ENCODE assay signal across 11 cellular contexts in the genomic region with DNA sequence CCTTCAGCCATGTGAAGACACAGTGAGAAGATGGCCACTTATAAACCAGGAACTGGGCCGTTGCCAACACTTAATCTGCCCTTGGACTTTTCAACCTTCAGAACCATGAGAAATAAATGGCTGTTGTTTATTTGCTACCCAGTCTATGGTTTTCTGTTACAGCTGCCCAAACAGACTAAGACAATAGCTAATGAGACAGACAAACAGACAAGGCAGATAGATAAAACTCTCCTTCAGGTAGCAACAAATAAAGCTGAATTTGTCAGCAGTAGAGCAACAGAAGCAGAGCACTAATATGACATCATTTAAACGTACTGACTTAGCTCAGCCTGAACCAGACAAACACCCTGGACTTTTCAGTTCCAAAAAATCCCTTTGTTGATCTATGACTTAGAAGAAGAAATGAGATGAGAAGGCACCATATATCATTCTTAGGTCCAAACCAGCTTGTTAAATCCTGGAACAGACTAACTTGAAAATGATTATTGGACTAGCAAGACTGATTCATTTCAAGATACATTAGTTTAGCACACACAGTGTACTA.
A peak's percentile ranks its signal among the peaks of the same experiment; 100 is the strongest.
DNase-seq lines count a peak whose midpoint lies in the region; ATAC-seq and TF ChIP-seq lines count a peak whose summit lies in the region.
"Had no signal": no experiment of that assay in that cellular context is flagged by ENCODE, and none has a peak within 500 bp of the region (broad histone marks: within the 10 kb centered on the region; RNA-seq: fewer than 3 reads in every experiment).

No MANE protein-coding gene starts in this region.

- peak overlapping the region; percentile 33 for H3K27ac ChIP-seq in 22Rv1
- H3K27ac ChIP-seq: left ventricle myocardium inferior, prostate gland had no signal

- no peak overlapping the region for H3K4me3 ChIP-seq in choroid plexus epithelial cell (ENCODE audit: low read depth, low read length)
- H3K4me3 ChIP-seq: left ventricle myocardium inferior, prostate gland had no signal

- ATAC-seq in GM18511 (IDR thresholded peaks at IDR 0.05; ENCODE audit: unreplicated experiment), result peak; percentile 38
- ATAC-seq in GM18861 (IDR thresholded peaks at IDR 0.05; ENCODE audit: unreplicated experiment), result no peak

- DNase-seq in NCI-H2029 treated with DMSO at 0.1 percent for 48 hours (lab: John Stamatoyannopoulos, UW) (peak; percentile 95), choroid plexus epithelial cell (ENCODE audit: low read depth) (peak; percentile 18), OCI-M1 (lab: John Stamatoyannopoulos, UW) (no peak), C1 segment of cervical spinal cord (lab: John Stamatoyannopoulos, UW) (no peak), dedifferentiated amniotic fluid mesenchymal stem cell (ENCODE audit: extremely low spot score) (no peak)
- DNase-seq: activated CD4-positive, alpha-beta T cell treated with anti-CD3 and anti-CD28 coated beads for 4 hours; left ventricle myocardium inferior had no signal

- TF ChIP-seq CTCF in 22Rv1 (IDR thresholded peaks at IDR 0.05) (no peak), choroid plexus epithelial cell (conservative IDR thresholded peaks at IDR 0.05; ENCODE audit: low read depth, low read length) (no peak)

Comparison
In these comparisons a context has a peak if more than half of its experiments do, and no peak if none do; other contexts are left out.
1. DNase-seq: peak in NCI-H2029 treated with DMSO at 0.1 percent for 48 hours (single experiment) and choroid plexus epithelial cell (single experiment); none in OCI-M1 (single experiment), C1 segment of cervical spinal cord (0 of 14) and dedifferentiated amniotic fluid mesenchymal stem cell (single experiment).